In genomic region chr4:2368779-2369437, GRCh38 we compare ENCODE assay signal across 19 cellular contexts. TPM values are rescaled to one million over a fixed set of nuclear protein-coding genes. Genes with fewer than 3 reads are reported as not detected.
DNase-seq lines count a peak whose midpoint lies in the region; ATAC-seq and TF ChIP-seq lines count a peak whose summit lies in the region.
"Had no signal": no experiment of that assay in that cellular context is flagged by ENCODE, and none has a peak within 500 bp of the region (broad histone marks: within the 10 kb centered on the region; RNA-seq: fewer than 3 reads in every experiment).

No MANE protein-coding gene starts in this region.

- intact Hi-C loops in CD4-positive, alpha-beta T cell (cut with DNase I, micrococcal nuclease): no loop called here
- intact Hi-C loops in posterior vena cava (cut with DNase I): no loop called here

- H3K9ac ChIP-seq in endodermal cell (ENCODE audit: extremely low read depth, low read length, poor library complexity, severe bottlenecking): no peak overlapping the region
- H3K9ac ChIP-seq: KMS-11 had no signal

- peak overlapping the region; percentile 11 for H3K4me3 Mint-ChIP-seq in CD4-positive, alpha-beta T cell
- no peak overlapping the region for H3K4me3 Mint-ChIP-seq in endodermal cell
- H3K4me3 Mint-ChIP-seq: H9 had no signal

- H3K36me3 ChIP-seq in H7 (replicated peaks; ENCODE audit: control insufficient read depth, insufficient read depth, low read length) (no peaks in the 10 kb centered on the region), endodermal cell (ENCODE audit: control insufficient read depth, insufficient read depth, low read length) (no peaks in the 10 kb centered on the region)

- peaks cover 8% of the 10 kb centered on the region for H3K9me3 ChIP-seq in CD4-positive, alpha-beta T cell (ENCODE audit: control insufficient read depth, low read length)
- no peaks in the 10 kb centered on the region for H3K9me3 ChIP-seq in endodermal cell (ENCODE audit: control insufficient read depth, low read length)

- POLR2A ChIA-PET in CD4-positive, alpha-beta T cell (lab: Charles Lee): no interaction called here

- H3K36me3 Mint-ChIP-seq in CD4-positive, alpha-beta T cell (ENCODE audit: low read depth): peaks cover 5% of the 10 kb centered on the region
- peaks cover 2% of the 10 kb centered on the region for H3K36me3 Mint-ChIP-seq in endodermal cell (ENCODE audit: low read depth)

- H3K27me3 ChIP-seq in CD4-positive, alpha-beta T cell (ENCODE audit: control insufficient read depth, insufficient read depth, low read length): no peaks in the 10 kb centered on the region
- H3K27me3 ChIP-seq in H7 (ENCODE audit: control insufficient read depth, insufficient read depth, low read length): no peaks in the 10 kb centered on the region
- H3K27me3 ChIP-seq in endodermal cell (ENCODE audit: control insufficient read depth, insufficient read depth, low read length, poor library complexity, severe bottlenecking): no peaks in the 10 kb centered on the region

- 91% methylated on average over 2 to 4 of the region's 4 CpGs for WGBS in endodermal cell (ENCODE audit: insufficient coverage in 1 of 2, insufficient read length in 1 of 2), 2 experiments

- H3K4me1 Mint-ChIP-seq in CD4-positive, alpha-beta T cell (ENCODE audit: low read depth): peaks cover 6% of the 10 kb centered on the region
- no peaks in the 10 kb centered on the region for H3K4me1 Mint-ChIP-seq in endodermal cell

- peak overlapping the region; percentile 73 for H3K27ac Mint-ChIP-seq in CD4-positive, alpha-beta T cell
- H3K27ac Mint-ChIP-seq in endodermal cell: no peak overlapping the region

- ATAC-seq in CD4-positive, alpha-beta T cell (ENCODE audit: poor library complexity): no peak
- ATAC-seq: Panc1 had no signal

- H3K27ac ChIP-seq in CD4-positive, alpha-beta T cell (ENCODE audit: low read depth, low read length): no peak overlapping the region
- H3K27ac ChIP-seq in endodermal cell (ENCODE audit: low read depth, low read length): no peak overlapping the region
- H3K27ac ChIP-seq: C4-2B, KMS-11 had no signal

- H3K9me3 Mint-ChIP-seq in CD4-positive, alpha-beta T cell: no peaks in the 10 kb centered on the region
- peaks cover 5% of the 10 kb centered on the region for H3K9me3 Mint-ChIP-seq in endodermal cell

- H3K4me3 ChIP-seq in H7 (ENCODE audit: insufficient read depth, low read depth, low read length): no peak overlapping the region
- H3K4me3 ChIP-seq in endodermal cell (ENCODE audit: low read length): no peak overlapping the region

- no peaks in the 10 kb centered on the region for H3K27me3 Mint-ChIP-seq in CD4-positive, alpha-beta T cell
- H3K27me3 Mint-ChIP-seq in endodermal cell (ENCODE audit: insufficient read depth): no peaks in the 10 kb centered on the region

- no peak for DNase-seq in CD4-positive, alpha-beta T cell
- DNase-seq in H7: peak; percentile 8
- peak; percentile 20 for DNase-seq in endodermal cell
- DNase-seq in posterior vena cava (ENCODE audit: low spot score): peak; percentile 74
- DNase-seq in iPS-NIHi7 (ENCODE audit: extremely low spot score): no peak
- DNase-seq in stimulated activated naive CD4-positive, alpha-beta T cell (lab: John Stamatoyannopoulos, UW): no peak
- DNase-seq in activated CD8-positive, alpha-beta memory T cell treated with anti-CD3 and anti-CD28 coated beads, Interleukin-2, amount 50 U/mL, for 48 hours: no peak
- DNase-seq: DMS79, H9, NCI-H1105, NCI-H2081 treated with DMSO at 0.1 percent for 48 hours, NCI-H2171 treated with DMSO at 0.1 percent for 48 hours, NCI-H524 treated with DMSO at 0.1 percent for 48 hours, NCI-H82, SIG-M5 had no signal

- CTCF ChIA-PET in CD4-positive, alpha-beta T cell (lab: Charles Lee): no interaction called here

- TF ChIP-seq CTCF in CD4-positive, alpha-beta T cell (IDR thresholded peaks at IDR 0.05): no peak
- TF ChIP-seq CTCF in endodermal cell (conservative IDR thresholded peaks at IDR 0.05): no peak

- no peaks in the 10 kb centered on the region for H3K4me1 ChIP-seq in endodermal cell (ENCODE audit: control insufficient read depth, insufficient read depth, low read length)

RNA-seq across cellular contexts. Expression of gene ZFYVE28, which starts 49.5 kb away (rescaled TPM):
- total RNA-seq in CD4-positive, alpha-beta T cell: 10 to 100 TPM; 26.2 to 28.0 TPM
- 2.1 and 5.7 TPM in 2 replicates for total RNA-seq in H7 (2014; rRNA removed; shearing (Covaris generic))
- 1 to 10 TPM in 1 of 2 donors, under 1 TPM in 1; 0.73 to 1.6 TPM for total RNA-seq in endodermal cell
- polyA plus RNA-seq in endodermal cell (2013, experiment 1 of 2): 0.32 TPM
- 0.29 TPM for polyA plus RNA-seq in endodermal cell (2013, experiment 2 of 2)
- total RNA-seq in posterior vena cava: 1 to 10 TPM; 7.4 to 8.4 TPM

RNA-seq across cellular contexts. Expression of gene CFAP99, which starts 49.8 kb away (rescaled TPM):
- total RNA-seq in CD4-positive, alpha-beta T cell: under 1 TPM in 1 of 2 experiments, not detected in 1; 0.17 TPM
- total RNA-seq in H7 (2014; rRNA removed; shearing (Covaris generic)): not detected in 2 replicates
- total RNA-seq in endodermal cell (not detected), posterior vena cava (not detected)
- not detected for polyA plus RNA-seq in endodermal cell (2013, experiment 1 of 2)
- not detected for polyA plus RNA-seq in endodermal cell (2013, experiment 2 of 2)
- total RNA-seq: HT1080 had no signal

Comparison
In these comparisons a context has a peak if more than half of its experiments do, and no peak if none do; other contexts are left out.
1. DNase-seq: peak in H7 (single experiment), endodermal cell (single experiment) and posterior vena cava (single experiment); none in CD4-positive, alpha-beta T cell (0 of 10), iPS-NIHi7 (single experiment), stimulated activated naive CD4-positive, alpha-beta T cell (0 of 6) and activated CD8-positive, alpha-beta memory T cell treated with anti-CD3 and anti-CD28 coated beads, Interleukin-2, amount 50 U/mL, for 48 hours (single experiment).